In genomic region chr2:24354899-24355298, GRCh38 we compare ENCODE assay signal across 16 cellular contexts. TPM values are rescaled to one million over a fixed set of nuclear protein-coding genes. Genes with fewer than 3 reads are reported as not detected.
DNase-seq lines count a peak whose midpoint lies in the region; ATAC-seq, FAIRE-seq and TF ChIP-seq lines count a peak whose summit lies in the region.
"Had no signal": no experiment of that assay in that cellular context is flagged by ENCODE, and none has a peak within 500 bp of the region (broad histone marks: within the 10 kb centered on the region; RNA-seq: fewer than 3 reads in every experiment).

No MANE protein-coding gene starts in this region.

- FAIRE-seq in frontal cortex (lab: Jason Lieb, UNC), result no peak
- FAIRE-seq: HTR-8/SVneo had no signal

- H3K27me3 ChIP-seq in CD4-positive, alpha-beta memory T cell (ENCODE audit: insufficient read depth, low read length), result no peaks in the 10 kb centered on the region
- H3K27me3 ChIP-seq in OCI-LY1 (ENCODE audit: insufficient read depth, low read length) (no peaks in the 10 kb centered on the region), suprapubic skin (no peaks in the 10 kb centered on the region)

- H3K36me3 Mint-ChIP-seq in CD4-positive, alpha-beta memory T cell, result peaks cover 0 to 14% of the 10 kb centered on the region in 2 donors
- H3K36me3 Mint-ChIP-seq in immature natural killer cell, result no peaks in the 10 kb centered on the region

- CTCF ChIA-PET in CD4-positive, alpha-beta memory T cell (lab: Charles Lee; ENCODE audit: partially characterized antibody), result no interaction called here

- POLR2A ChIA-PET in CD4-positive, alpha-beta memory T cell (lab: Charles Lee; ENCODE audit: partially characterized antibody), result no interaction called here

- H3K27me3 Mint-ChIP-seq in CD4-positive, alpha-beta memory T cell, result no peaks in the 10 kb centered on the region
- H3K27me3 Mint-ChIP-seq in immature natural killer cell (ENCODE audit: low read depth in 3 of 3), result peaks cover 6 to 9% (median 9%) of the 10 kb centered on the region in 3 donors

- H3K4me2 ChIP-seq in OCI-LY1 (ENCODE audit: low read length), result peak overlapping the region; percentile 61

- no peaks in the 10 kb centered on the region for H3K9me3 ChIP-seq in CD4-positive, alpha-beta memory T cell (ENCODE audit: control insufficient read depth in 1 of 2, low read length in 2 of 2)
- no peaks in the 10 kb centered on the region for H3K9me3 ChIP-seq in OCI-LY1 (ENCODE audit: low read length)
- H3K9me3 ChIP-seq in suprapubic skin, result no peaks in the 10 kb centered on the region
- H3K9me3 ChIP-seq: HAP-1 had no signal

- no peak for TF ChIP-seq EP300 in suprapubic skin (IDR thresholded peaks at IDR 0.05)

- H3K9me3 Mint-ChIP-seq in CD4-positive, alpha-beta memory T cell, result peaks cover 0 to 3% (median 0%) of the 10 kb centered on the region in 8 donors
- H3K9me3 Mint-ChIP-seq in immature natural killer cell, result no peaks in the 10 kb centered on the region
- H3K9me3 Mint-ChIP-seq: activated naive CD4-positive, alpha-beta T cell treated with anti-CD3 and anti-CD28 coated beads for 36 hours; neural crest cell had no signal

- peak overlapping the region in 6 of 8 donors; percentile 7 to 80 (median 46) for H3K4me3 Mint-ChIP-seq in CD4-positive, alpha-beta memory T cell
- peak overlapping the region; percentile 25 to 56 (median 41) for H3K4me3 Mint-ChIP-seq in immature natural killer cell
- H3K4me3 Mint-ChIP-seq: activated naive CD4-positive, alpha-beta T cell treated with anti-CD3 and anti-CD28 coated beads for 36 hours; neural crest cell had no signal

- H3K4me1 Mint-ChIP-seq in CD4-positive, alpha-beta memory T cell, result peaks cover 54 to 82% (median 69%) of the 10 kb centered on the region in 4 donors
- peaks cover 73 to 87% of the 10 kb centered on the region in 2 donors for H3K4me1 Mint-ChIP-seq in immature natural killer cell

- H3K9ac ChIP-seq in OCI-LY1 (ENCODE audit: low read length), result peak overlapping the region; percentile 9; the same call in 1 of the 2 replicates

- no peaks in the 10 kb centered on the region for H3K36me3 ChIP-seq in CD4-positive, alpha-beta memory T cell (ENCODE audit: insufficient read depth, low read length)
- H3K36me3 ChIP-seq in OCI-LY1 (ENCODE audit: insufficient read depth, low read length), result peaks cover 9% of the 10 kb centered on the region; the same call in 1 of the 2 replicates
- no peaks in the 10 kb centered on the region for H3K36me3 ChIP-seq in suprapubic skin
- H3K36me3 ChIP-seq: HAP-1 had no signal

- no peak overlapping the region for H2AFZ ChIP-seq in OCI-LY1 (ENCODE audit: low read length)

- peaks cover 77% of the 10 kb centered on the region for H3K4me1 ChIP-seq in CD4-positive, alpha-beta memory T cell (ENCODE audit: insufficient read depth, low read length)
- H3K4me1 ChIP-seq in OCI-LY1 (ENCODE audit: insufficient read depth, low read length, severe bottlenecking), result peaks cover 80% of the 10 kb centered on the region
- peaks cover 46% of the 10 kb centered on the region for H3K4me1 ChIP-seq in suprapubic skin

- intact Hi-C loops in CD4-positive, alpha-beta memory T cell (cut with micrococcal nuclease), result no loop called here

- WGBS in suprapubic skin, result 95% methylated on average over 1 of the region's 1 CpG

- peak overlapping the region in 4 of 7 donors; percentile 3 to 90 (median 32) for H3K27ac Mint-ChIP-seq in CD4-positive, alpha-beta memory T cell
- peak overlapping the region; percentile 15 to 81 (median 60) for H3K27ac Mint-ChIP-seq in immature natural killer cell
- H3K27ac Mint-ChIP-seq: activated naive CD4-positive, alpha-beta T cell treated with anti-CD3 and anti-CD28 coated beads for 36 hours had no signal

- TF ChIP-seq CTCF in OCI-LY1 (IDR thresholded peaks at IDR 0.05; ENCODE audit: low read length) (no peak), suprapubic skin (IDR thresholded peaks at IDR 0.05) (no peak)

- no peak overlapping the region for H3K4me3 ChIP-seq in CD4-positive, alpha-beta memory T cell (ENCODE audit: low read length in 2 of 2)
- peak overlapping the region; percentile 10 for H3K4me3 ChIP-seq in OCI-LY1 (ENCODE audit: low read depth, low read length, poor library complexity, severe bottlenecking)
- no peak overlapping the region for H3K4me3 ChIP-seq in suprapubic skin
- H3K4me3 ChIP-seq: HAP-1 had no signal

- 0 out of 2 replicates have a peak, but pooled peaks cover 7% of the 10 kb centered on the region for H3F3A ChIP-seq in OCI-LY1 (ENCODE audit: insufficient read depth, low read length)

- no peak overlapping the region for H3K27ac ChIP-seq in CD4-positive, alpha-beta memory T cell (ENCODE audit: low read depth, low read length)
- H3K27ac ChIP-seq in OCI-LY1 (ENCODE audit: low read depth, low read length, poor library complexity, severe bottlenecking) (peak overlapping the region; percentile 78), suprapubic skin (no peak overlapping the region)
- H3K27ac ChIP-seq: epithelial cell of prostate had no signal

- peak; percentile 41 for ATAC-seq in GM19395 (IDR thresholded peaks at IDR 0.05; ENCODE audit: unreplicated experiment)
- no peak for ATAC-seq in GM18867 (IDR thresholded peaks at IDR 0.05; ENCODE audit: unreplicated experiment)

- no peaks in the 10 kb centered on the region for H4K20me1 ChIP-seq in OCI-LY1 (ENCODE audit: insufficient read depth, low read length)

- peaks cover 89% of the 10 kb centered on the region for H3K79me2 ChIP-seq in OCI-LY1 (ENCODE audit: insufficient read depth, low read length)

- no peaks in the 10 kb centered on the region for H3K9me2 ChIP-seq in OCI-LY1 (ENCODE audit: low read depth, low read length)

- no peak for TF ChIP-seq POLR2A in suprapubic skin (IDR thresholded peaks at IDR 0.05)

- DNase-seq in CD4-positive, alpha-beta memory T cell, result no peak
- no peak for DNase-seq in immature natural killer cell
- no peak for DNase-seq in AG08396 (ENCODE audit: low spot score)
- DNase-seq in suprapubic skin (ENCODE audit: low spot score in 2 of 2), result no peak
- no peak for DNase-seq in frontal cortex (ENCODE audit: low spot score in 2 of 2)
- DNase-seq: activated naive CD4-positive, alpha-beta T cell treated with anti-CD3 and anti-CD28 coated beads for 36 hours; caudate nucleus; NCI-H1436; NCI-H69 had no signal

RNA-seq across cellular contexts. Expression of gene ITSN2, which starts 5.4 kb away (rescaled TPM):
- 100 to 1,000 TPM; 133 to 135 TPM for total RNA-seq in CD4-positive, alpha-beta memory T cell
- polyA plus RNA-seq in CD4-positive, alpha-beta memory T cell, result 10 to 100 TPM; 39.8 to 72.1 TPM
- 10 to 100 TPM; 33.7 to 83.8 (median 35.6) TPM for polyA plus RNA-seq in immature natural killer cell
- total RNA-seq in suprapubic skin (10 to 100 TPM; 65.8 to 92.6 (median 69.7) TPM), frontal cortex (25.3 TPM)
